Comparison of ENCODE assay signal across 9 cellular contexts in the genomic region with DNA sequence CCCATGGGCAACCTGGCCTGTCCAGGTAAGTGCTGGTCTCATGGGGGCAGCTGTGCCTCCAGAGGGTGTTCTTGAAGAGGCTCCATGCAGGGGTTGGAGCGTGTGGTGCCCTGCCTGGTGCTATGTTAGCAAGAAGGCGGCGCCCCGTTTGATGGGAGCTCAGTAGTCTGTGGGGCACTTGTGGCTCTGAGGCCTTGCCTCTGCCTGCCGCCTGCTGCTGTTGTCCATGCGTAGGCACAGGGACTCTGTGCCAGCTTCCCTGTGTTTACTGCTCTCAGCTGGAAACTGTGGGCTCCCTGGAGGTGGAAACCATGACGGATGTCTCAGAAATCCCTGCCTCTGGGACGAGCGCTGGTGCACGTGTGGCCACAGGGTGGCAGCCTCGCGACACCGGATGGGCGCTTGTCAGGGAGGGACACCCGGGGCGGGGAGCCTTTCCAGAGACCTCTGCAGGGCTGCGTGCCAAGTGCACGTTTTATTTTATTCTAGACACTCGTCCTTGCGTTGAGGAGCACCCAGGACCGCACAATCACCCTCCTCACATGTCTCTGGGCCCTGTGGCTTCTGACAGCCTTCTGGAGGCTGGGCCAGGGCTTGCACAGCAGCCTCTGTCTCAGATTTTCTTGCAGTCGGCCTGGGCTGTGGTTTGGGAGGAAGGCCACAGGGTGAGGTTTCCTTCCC. TPM values are rescaled to one million over a fixed set of nuclear protein-coding genes. Genes with fewer than 3 reads are reported as not detected.
DNase-seq lines count a peak whose midpoint lies in the region; ATAC-seq and TF ChIP-seq lines count a peak whose summit lies in the region.
"Had no signal": no experiment of that assay in that cellular context is flagged by ENCODE, and none has a peak within 500 bp of the region (broad histone marks: within the 10 kb centered on the region; RNA-seq: fewer than 3 reads in every experiment).

No MANE protein-coding gene starts in this region.

- peaks cover 8% of the 10 kb centered on the region for H3K79me1 ChIP-seq in neuronal stem cell (ENCODE audit: low read depth, low read length)

- H3K4me3 ChIP-seq in HCT116 (replicated peaks in 1 of 2; ENCODE audit: low read depth in 1 of 2, low read length in 2 of 2) (no peak overlapping the region), MM.1S (ENCODE audit: low read length) (no peak overlapping the region), neuronal stem cell (ENCODE audit: low read length in 2 of 2) (no peak overlapping the region), stomach smooth muscle (ENCODE audit: low read length in 2 of 2) (peak overlapping the region in 1 of 2 donors; percentile 49)

- no peak overlapping the region for H3K18ac ChIP-seq in neuronal stem cell (ENCODE audit: low read length)

- no peaks in the 10 kb centered on the region for H3K9me3 ChIP-seq in HCT116 (ENCODE audit: control insufficient read depth in 1 of 2, insufficient read depth in 1 of 2, low read depth in 1 of 2, low read length in 2 of 2)
- no peaks in the 10 kb centered on the region for H3K9me3 ChIP-seq in MM.1S (replicated peaks; ENCODE audit: insufficient read depth, low read length)
- H3K9me3 ChIP-seq in neuronal stem cell (replicated peaks in 1 of 2; ENCODE audit: control insufficient read depth in 2 of 2, insufficient read depth in 1 of 2, low read depth in 1 of 2, low read length in 2 of 2) = peaks cover 0 to 1% of the 10 kb centered on the region in 2 donors
- H3K9me3 ChIP-seq in stomach smooth muscle (ENCODE audit: control insufficient read depth in 2 of 2, low read length in 2 of 2) = no peaks in the 10 kb centered on the region

- no peak overlapping the region; the same call in 1 of the 2 replicates for H3K27ac ChIP-seq in HCT116 (ENCODE audit: low read depth, low read length)
- peak overlapping the region; percentile 60; the same call in 1 of the 2 replicates for H3K27ac ChIP-seq in MM.1S (ENCODE audit: low read length)
- H3K27ac ChIP-seq in neuronal stem cell (replicated peaks; ENCODE audit: low read length) = no peak overlapping the region
- peak overlapping the region; percentile 74 for H3K27ac ChIP-seq in stomach smooth muscle (ENCODE audit: low read length)

- H3K79me2 ChIP-seq in HCT116 (ENCODE audit: insufficient read depth, low read length) = peaks cover 42% of the 10 kb centered on the region; the same call in 1 of the 2 replicates
- peaks cover 44% of the 10 kb centered on the region for H3K79me2 ChIP-seq in MM.1S (ENCODE audit: low read length)

- no peak overlapping the region for H3K23ac ChIP-seq in neuronal stem cell (ENCODE audit: low read depth, low read length, poor library complexity)

- H2BK120ac ChIP-seq in neuronal stem cell (ENCODE audit: low read depth, low read length) = no peak overlapping the region

- peaks cover 22 to 25% of the 10 kb centered on the region in 2 experiments; a peak in 3 of 4 replicates for H3K36me3 ChIP-seq in HCT116 (ENCODE audit: control insufficient read depth in 1 of 2, insufficient read depth in 2 of 2, low read length in 2 of 2)
- peaks cover 14% of the 10 kb centered on the region for H3K36me3 ChIP-seq in MM.1S (replicated peaks; ENCODE audit: insufficient read depth, low read length)
- peaks cover 49 to 73% of the 10 kb centered on the region in 2 donors for H3K36me3 ChIP-seq in neuronal stem cell (replicated peaks in 1 of 2; ENCODE audit: control insufficient read depth in 2 of 2, insufficient read depth in 2 of 2, low read length in 2 of 2)
- H3K36me3 ChIP-seq in stomach smooth muscle (ENCODE audit: control insufficient read depth in 2 of 2, insufficient read depth in 2 of 2, low read length in 2 of 2) = peaks cover 16 to 17% of the 10 kb centered on the region in 2 donors

- no peak overlapping the region for H3K4ac ChIP-seq in neuronal stem cell (ENCODE audit: low read length)

- peak; percentile 99 for TF ChIP-seq RAD21 in HCT116 (IDR thresholded peaks at IDR 0.05; ENCODE audit: low read depth)

- no peak overlapping the region for H3K14ac ChIP-seq in neuronal stem cell (ENCODE audit: low read length)

- DNase-seq in GDM1 (lab: John Stamatoyannopoulos, UW) = peak; percentile 74
- DNase-seq in HCT116 (ENCODE audit: low read depth, low spot score) = peak; percentile 57
- peak; percentile 89 for DNase-seq in MM.1S
- peak; percentile 77 for DNase-seq in SHP77 treated with DMSO at 0.1 percent for 48 hours (lab: John Stamatoyannopoulos, UW)
- DNase-seq in activated T-helper 2 cell treated with anti-CD3 and anti-CD28 coated beads, Interferon-gamma antibody, Interleukin-2, Interleukin-4, amounts not matched to agents 10 μg/mL and 5 μg/mL and 100 μg/mL, durations not matched to agents 14 hours and 24 hours and 36 hours (ENCODE audit: low spot score) = peak; percentile 88
- DNase-seq in fibroblast of the conjunctiva (ENCODE audit: low read depth) = peak; percentile 53
- DNase-seq in neuronal stem cell (ENCODE audit: low spot score) = peak; percentile 59

- no TSS peak for BruUV-seq in HCT116 (replicated peaks; lab: Mats Ljungman, UMichigan)

- WGBS in neuronal stem cell (ENCODE audit: extremely low coverage in 2 of 2, insufficient read length in 2 of 2, insufficient replicate concordance in 1 of 2), 2 donors = no CpG with 5 or more reads among the region's 22 CpGs

- peak overlapping the region; percentile 52 for H3K27ac Mint-ChIP-seq in activated T-helper 2 cell treated with anti-CD3 and anti-CD28 coated beads, Interferon-gamma antibody, Interleukin-2, Interleukin-4, amounts not matched to agents 10 μg/mL and 5 μg/mL and 100 μg/mL, durations not matched to agents 14 hours and 24 hours and 36 hours

- no peaks in the 10 kb centered on the region for H3K27me3 Mint-ChIP-seq in activated T-helper 2 cell treated with anti-CD3 and anti-CD28 coated beads, Interferon-gamma antibody, Interleukin-2, Interleukin-4, amounts not matched to agents 10 μg/mL and 5 μg/mL and 100 μg/mL, durations not matched to agents 14 hours and 24 hours and 36 hours (ENCODE audit: low read depth)

- no peaks in the 10 kb centered on the region for H3K9me3 Mint-ChIP-seq in activated T-helper 2 cell treated with anti-CD3 and anti-CD28 coated beads, Interferon-gamma antibody, Interleukin-2, Interleukin-4, amounts not matched to agents 10 μg/mL and 5 μg/mL and 100 μg/mL, durations not matched to agents 14 hours and 24 hours and 36 hours

- RAD21 ChIA-PET in HCT116 (lab: Charles Lee; ENCODE audit: low non-redundant PET in 1 of 2, low total read pairs in 2 of 2, uncharacterized antibody in 2 of 2, unreplicated experiment in 2 of 2) = interaction anchor here in 1 of 2 experiments (0.8 to 1.0 kb wide), 2 partner anchors 184 to 191 kb away, joined by 3 to 4 read pairs; no protein-coding TSS in a partner anchor

- TF ChIP-seq CTCF in HCT116 (IDR thresholded peaks at IDR 0.05 in 2 of 3, conservative IDR thresholded peaks at IDR 0.05 in 1 of 3; ENCODE audit: borderline replicate concordance in 1 of 3, insufficient read depth in 1 of 3, low read depth in 2 of 3, low read length in 2 of 3) (peak; percentile 90 to 95 (median 93)), MM.1S (IDR thresholded peaks at IDR 0.05; ENCODE audit: low read length) (peak; percentile 99)

- POLR2A ChIA-PET in HCT116 (lab: Charles Lee) = no interaction called here

- peaks cover 31% of the 10 kb centered on the region for H3F3A ChIP-seq in MM.1S (ENCODE audit: insufficient read depth, low read length)

- TF ChIP-seq POLR2A in HCT116 (IDR thresholded peaks at IDR 0.05; ENCODE audit: borderline replicate concordance, extremely low read depth, insufficient read depth, insufficient read length) = no peak

- no peaks in the 10 kb centered on the region for H3K27me3 ChIP-seq in HCT116 (ENCODE audit: insufficient read depth, low read length)
- H3K27me3 ChIP-seq in MM.1S (replicated peaks; ENCODE audit: insufficient read depth, low read length) = no peaks in the 10 kb centered on the region
- H3K27me3 ChIP-seq in neuronal stem cell (ENCODE audit: control insufficient read depth in 3 of 3, insufficient read depth in 3 of 3, low read depth in 1 of 3, low read length in 3 of 3) = no peaks in the 10 kb centered on the region
- H3K27me3 ChIP-seq in stomach smooth muscle (ENCODE audit: control insufficient read depth in 1 of 2, insufficient read depth in 2 of 2, low read length in 2 of 2) = no peaks in the 10 kb centered on the region

- no peak overlapping the region for H2BK15ac ChIP-seq in neuronal stem cell (ENCODE audit: low read length)

- H3K4me1 ChIP-seq in HCT116 (ENCODE audit: control insufficient read depth in 1 of 2, insufficient read depth in 2 of 2, low read length in 2 of 2) (peaks cover 3 to 18% of the 10 kb centered on the region in 2 experiments; a peak in 2 of 4 replicates), MM.1S (ENCODE audit: low read length) (peaks cover 43% of the 10 kb centered on the region), neuronal stem cell (ENCODE audit: control insufficient read depth in 2 of 2, insufficient read depth in 1 of 2, low read depth in 1 of 2, low read length in 2 of 2) (no peaks in the 10 kb centered on the region), stomach smooth muscle (ENCODE audit: control insufficient read depth, insufficient read depth, low read length) (peaks cover 65% of the 10 kb centered on the region)

- CTCF ChIA-PET in HCT116 (lab: Charles Lee) = interaction anchor here (1.0 to 4.0 kb wide), 3 partner anchors 185 to 281 kb away, joined by 4 to 31 read pairs (median 5); partner anchors contain the start of gene WNT9A

- H2BK12ac ChIP-seq in neuronal stem cell (ENCODE audit: low read length) = no peak overlapping the region

- no peaks in the 10 kb centered on the region for H3K9me2 ChIP-seq in HCT116 (ENCODE audit: insufficient read depth)
- no peaks in the 10 kb centered on the region for H3K9me2 ChIP-seq in MM.1S (replicated peaks; ENCODE audit: insufficient read depth, low read length)

- no peak overlapping the region for H4K91ac ChIP-seq in neuronal stem cell (ENCODE audit: low read depth, low read length, poor library complexity)

- H3K4me1 Mint-ChIP-seq in activated T-helper 2 cell treated with anti-CD3 and anti-CD28 coated beads, Interferon-gamma antibody, Interleukin-2, Interleukin-4, amounts not matched to agents 10 μg/mL and 5 μg/mL and 100 μg/mL, durations not matched to agents 14 hours and 24 hours and 36 hours (ENCODE audit: low read depth) = peaks cover 80% of the 10 kb centered on the region

- intact Hi-C loops in HCT116 (cut with micrococcal nuclease) = loop anchor here (1.0 to 10.0 kb wide), 4 partner anchors 184 to 755 kb away; no protein-coding TSS in a partner anchor
- intact Hi-C loops in activated T-helper 2 cell treated with anti-CD3 and anti-CD28 coated beads, Interferon-gamma antibody, Interleukin-2, Interleukin-4, amounts not matched to agents 10 μg/mL and 5 μg/mL and 100 μg/mL, durations not matched to agents 14 hours and 24 hours and 36 hours (cut with micrococcal nuclease) = loop anchor here (1.0 to 10.0 kb wide), 4 partner anchors 27 to 322 kb away; partner anchors contain the start of genes ARF1, JMJD4, SNAP47 and WNT9A

- H3K9ac ChIP-seq in HCT116 (ENCODE audit: low read length) = no peak overlapping the region
- no peak overlapping the region for H3K9ac ChIP-seq in MM.1S (ENCODE audit: low read length)
- H3K9ac ChIP-seq in neuronal stem cell (ENCODE audit: low read depth, low read length, poor library complexity) = no peak overlapping the region
- H3K9ac ChIP-seq in stomach smooth muscle (ENCODE audit: low read length in 2 of 2) = peak overlapping the region in 1 of 2 donors; percentile 22

- ATAC-seq in HCT116 = peak; percentile 95

- no peak overlapping the region for H2BK5ac ChIP-seq in neuronal stem cell (ENCODE audit: low read length)

- H2AK5ac ChIP-seq in neuronal stem cell (ENCODE audit: low read depth, low read length) = no peak overlapping the region

- H3K4me3 Mint-ChIP-seq in activated T-helper 2 cell treated with anti-CD3 and anti-CD28 coated beads, Interferon-gamma antibody, Interleukin-2, Interleukin-4, amounts not matched to agents 10 μg/mL and 5 μg/mL and 100 μg/mL, durations not matched to agents 14 hours and 24 hours and 36 hours (ENCODE audit: low read depth) = peak overlapping the region; percentile 30

- H3K4me2 ChIP-seq in HCT116 (ENCODE audit: low read length) (peak overlapping the region; percentile 43; the same call in 1 of the 2 replicates), MM.1S (ENCODE audit: low read depth, low read length) (peak overlapping the region; percentile 52), neuronal stem cell (ENCODE audit: insufficient read depth, low read length, poor library complexity, severe bottlenecking) (no peak overlapping the region)

- H4K20me1 ChIP-seq in HCT116 (ENCODE audit: insufficient read depth) = no peaks in the 10 kb centered on the region
- H4K20me1 ChIP-seq in MM.1S (ENCODE audit: insufficient read depth, low read length) = no peaks in the 10 kb centered on the region

- H3K36me3 Mint-ChIP-seq in activated T-helper 2 cell treated with anti-CD3 and anti-CD28 coated beads, Interferon-gamma antibody, Interleukin-2, Interleukin-4, amounts not matched to agents 10 μg/mL and 5 μg/mL and 100 μg/mL, durations not matched to agents 14 hours and 24 hours and 36 hours (ENCODE audit: low read depth) = peaks cover 59% of the 10 kb centered on the region

- H2AFZ ChIP-seq in HCT116 (ENCODE audit: low read depth, low read length, poor library complexity, severe bottlenecking) (no peak overlapping the region), MM.1S (ENCODE audit: low read length) (no peak overlapping the region; the same call in 1 of the 2 replicates), neuronal stem cell (ENCODE audit: low read length) (no peak overlapping the region)

- no peak overlapping the region for H4K8ac ChIP-seq in neuronal stem cell (ENCODE audit: low read depth, low read length)

RNA-seq across cellular contexts. Expression of gene SNAP47, which starts 27.1 kb away (rescaled TPM):
- total RNA-seq in HCT116 (2021; ENCODE audit: unreplicated experiment) = 37.9 TPM
- polyA plus RNA-seq in HCT116 (2012) = 30.3 and 31.9 TPM in 2 replicates
- total RNA-seq in activated T-helper 2 cell treated with anti-CD3 and anti-CD28 coated beads, Interferon-gamma antibody, Interleukin-2, Interleukin-4, amounts not matched to agents 10 μg/mL and 5 μg/mL and 100 μg/mL, durations not matched to agents 14 hours and 24 hours and 36 hours = 28.4 and 29.3 TPM in 2 replicates
- 27.1 TPM for polyA plus RNA-seq in neuronal stem cell (2013, experiment 1 of 2)
- 25.3 TPM for polyA plus RNA-seq in neuronal stem cell (2013, experiment 2 of 2)

RNA-seq across cellular contexts. Expression of gene JMJD4, which starts 27.3 kb away (rescaled TPM):
- total RNA-seq in HCT116 (2021; ENCODE audit: unreplicated experiment) = 14.3 TPM
- 10.8 and 11.1 TPM in 2 replicates for polyA plus RNA-seq in HCT116 (2012)
- total RNA-seq in activated T-helper 2 cell treated with anti-CD3 and anti-CD28 coated beads, Interferon-gamma antibody, Interleukin-2, Interleukin-4, amounts not matched to agents 10 μg/mL and 5 μg/mL and 100 μg/mL, durations not matched to agents 14 hours and 24 hours and 36 hours = 26.6 and 27.5 TPM in 2 replicates
- polyA plus RNA-seq in neuronal stem cell (2013, experiment 1 of 2) = 6.4 TPM
- 5.6 TPM for polyA plus RNA-seq in neuronal stem cell (2013, experiment 2 of 2)

RNA-seq across cellular contexts. Expression of gene PRSS38, which starts 53.1 kb away (rescaled TPM):
- not detected for total RNA-seq in HCT116 (2021; ENCODE audit: unreplicated experiment)
- polyA plus RNA-seq in HCT116 (2012) = not detected in 2 replicates
- total RNA-seq in activated T-helper 2 cell treated with anti-CD3 and anti-CD28 coated beads, Interferon-gamma antibody, Interleukin-2, Interleukin-4, amounts not matched to agents 10 μg/mL and 5 μg/mL and 100 μg/mL, durations not matched to agents 14 hours and 24 hours and 36 hours = not detected in 2 replicates
- not detected for polyA plus RNA-seq in neuronal stem cell (2013, experiment 1 of 2)
- not detected for polyA plus RNA-seq in neuronal stem cell (2013, experiment 2 of 2)
- total RNA-seq: subcutaneous adipose tissue had no signal

Comparison
In these comparisons a context has a peak if more than half of its experiments do, and no peak if none do; other contexts are left out.
1. H3K27ac ChIP-seq: peak in MM.1S (single experiment) and stomach smooth muscle (single experiment); none in HCT116 (single experiment) and neuronal stem cell (single experiment).
2. Peak in every context shown above with its lines, with median percentiles within 50 percentile points of each other: DNase-seq.